Comparison of ENCODE assay signal across 8 cellular contexts in genomic region chr5:42951847-42952411, GRCh38.
DNase-seq lines count a peak whose midpoint lies in the region; ATAC-seq and TF ChIP-seq lines count a peak whose summit lies in the region.

No MANE protein-coding gene starts in this region.

- DNase-seq in Peyer's patch, result peak; percentile 46 to 72 (median 63)
- peak; percentile 48 to 77 for DNase-seq in activated naive CD4-positive, alpha-beta T cell treated with anti-CD3 and anti-CD28 coated beads, Interleukin-2, amount 50 U/mL, for 72 hours (ENCODE audit: low spot score in 2 of 2)
- DNase-seq in left kidney (ENCODE audit: low read depth, low spot score), result peak; percentile 68
- peak; percentile 13 to 37 for DNase-seq in stimulated activated CD8-positive, alpha-beta memory T cell treated with anti-CD3 and anti-CD28 coated beads, Interleukin-4, amount 100 ng/mL, for 4 hours (ENCODE audit: low read depth in 2 of 2, low spot score in 1 of 2)
- DNase-seq in NOMO-1 treated with dmso at 0.1 percent for 144 hours (lab: John Stamatoyannopoulos, UW; ENCODE audit: unreplicated experiment), result no peak

- no peak for TF ChIP-seq CTCF in Peyer's patch (IDR thresholded peaks at IDR 0.05)

- TF ChIP-seq POLR2A in Peyer's patch (IDR thresholded peaks at IDR 0.05), result no peak

- H3K27me3 ChIP-seq in Peyer's patch, result peaks cover 0 to 49% of the 10 kb centered on the region in 2 donors

- H3K9me3 ChIP-seq in Peyer's patch, result peaks cover 0 to 13% (median 0%) of the 10 kb centered on the region in 4 donors

- peak; percentile 7 for ATAC-seq in GM18508 (IDR thresholded peaks at IDR 0.05; ENCODE audit: insufficient read depth, unreplicated experiment)
- ATAC-seq in HG02678 (IDR thresholded peaks at IDR 0.05; ENCODE audit: unreplicated experiment), result peak; percentile 22
- peak; percentile 48 to 51 for ATAC-seq in activated naive CD4-positive, alpha-beta T cell treated with anti-CD3 and anti-CD28 coated beads, Interleukin-2, amount 50 U/mL, for 72 hours
- no peak for ATAC-seq in GM18858 (IDR thresholded peaks at IDR 0.05; ENCODE audit: unreplicated experiment)

- peak overlapping the region; percentile 97 for H3K27ac Mint-ChIP-seq in activated naive CD4-positive, alpha-beta T cell treated with anti-CD3 and anti-CD28 coated beads, Interleukin-2, amount 50 U/mL, for 72 hours

- no peaks in the 10 kb centered on the region for H3K36me3 ChIP-seq in Peyer's patch

- H3K4me3 ChIP-seq in Peyer's patch, result peak overlapping the region; percentile 49 to 72 (median 55)

- H3K9me3 Mint-ChIP-seq in activated naive CD4-positive, alpha-beta T cell treated with anti-CD3 and anti-CD28 coated beads, Interleukin-2, amount 50 U/mL, for 72 hours, result peaks cover 13% of the 10 kb centered on the region in 2 donors

- peaks cover 12 to 20% of the 10 kb centered on the region in 2 donors for H3K36me3 Mint-ChIP-seq in activated naive CD4-positive, alpha-beta T cell treated with anti-CD3 and anti-CD28 coated beads, Interleukin-2, amount 50 U/mL, for 72 hours

- H3K4me1 ChIP-seq in Peyer's patch, result peaks cover 0 to 34% (median 0%) of the 10 kb centered on the region in 4 donors

- H3K27ac ChIP-seq in Peyer's patch, result peak overlapping the region; percentile 75 to 97 (median 95)
